In the genomic region with DNA sequence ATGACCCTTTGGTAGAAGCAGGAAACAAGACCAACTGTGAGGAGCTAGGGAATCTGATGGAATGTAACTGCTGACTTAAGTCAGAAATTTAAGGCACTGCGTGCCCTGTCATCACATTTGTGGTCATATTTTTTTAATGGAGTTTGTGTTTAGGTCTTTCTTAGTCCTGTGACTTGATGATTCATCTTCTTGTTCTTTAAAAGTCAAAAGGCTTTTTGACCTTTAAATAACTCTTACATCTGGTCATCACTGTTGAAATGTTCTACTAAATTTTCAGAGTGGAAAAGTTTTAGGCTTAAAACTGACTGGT, we compare ENCODE assay signal across 10 cellular contexts. TPM values are rescaled to one million over a fixed set of nuclear protein-coding genes. Genes with fewer than 3 reads are reported as not detected.
DNase-seq lines count a peak whose midpoint lies in the region; ATAC-seq, FAIRE-seq and TF ChIP-seq lines count a peak whose summit lies in the region.
"Had no signal": no experiment of that assay in that cellular context is flagged by ENCODE, and none has a peak within 500 bp of the region (broad histone marks: within the 10 kb centered on the region; RNA-seq: fewer than 3 reads in every experiment).

No MANE protein-coding gene starts in this region.

- TF ChIP-seq CTCF in astrocyte of the spinal cord (IDR thresholded peaks at IDR 0.05; ENCODE audit: low read depth, low read length) (no peak), HepG2 (CRISPR knock-in tag; IDR thresholded peaks at IDR 0.05) (no peak), tibial nerve (IDR thresholded peaks at IDR 0.05) (no peak)

- H3K36me3 Mint-ChIP-seq in activated CD4-positive, alpha-beta T cell treated with anti-CD3 and anti-CD28 coated beads, Interleukin-2, amount 10 ng/mL, durations not matched to agents 7 days and 5 days (ENCODE audit: low read depth) = peaks cover 23% of the 10 kb centered on the region

- no peak overlapping the region for H3K9ac ChIP-seq in HepG2 (ENCODE audit: insufficient read depth, low read depth, low read length)

- peak overlapping the region; percentile 5 for H3K27ac Mint-ChIP-seq in activated CD4-positive, alpha-beta T cell treated with anti-CD3 and anti-CD28 coated beads, Interleukin-2, amount 10 ng/mL, durations not matched to agents 7 days and 5 days

- WGBS in HepG2 (ENCODE audit: low lambda C conversion rate) = 94% methylated on average over 1 of the region's 1 CpG
- WGBS in tibial nerve, 2 donors = 13 to 17% methylated on average over 1 of the region's 1 CpG

- H3K79me2 ChIP-seq in HepG2 (ENCODE audit: insufficient read depth, low read length) = no peaks in the 10 kb centered on the region

- H2AFZ ChIP-seq in HepG2 (ENCODE audit: low read length) = no peak overlapping the region

- TF ChIP-seq RAD21 in HepG2 (CRISPR knock-in tag; IDR thresholded peaks at IDR 0.05) = no peak

- FAIRE-seq in HepG2 (lab: Jason Lieb, UNC) = no peak

- intact Hi-C loops in HepG2 (cut with micrococcal nuclease; ENCODE audit: unreplicated experiment) = no loop called here

- DNase-seq in activated CD4-positive, alpha-beta T cell treated with anti-CD3 and anti-CD28 coated beads, Interleukin-2, amount 10 ng/mL, durations not matched to agents 7 days and 5 days = no peak
- DNase-seq in activated CD4-positive, alpha-beta T cell treated with anti-CD3 and anti-CD28 coated beads, Interleukin-2, amount 50 U/mL, for 1 hour = no peak
- DNase-seq in astrocyte of the spinal cord (ENCODE audit: low read depth, low spot score) (peak; percentile 98), HepG2 (ENCODE audit: low spot score) (no peak), tibial nerve (ENCODE audit: low spot score in 2 of 2) (no peak), DMS 273 treated with DMSO at 0.1 percent for 48 hours (lab: John Stamatoyannopoulos, UW) (no peak)
- DNase-seq: testis had no signal

- in situ Hi-C loops in astrocyte of the spinal cord (cut with HindIII; ENCODE audit: low sequenced_read_pairs) = no loop called here
- in situ Hi-C loops in HepG2 (cut with HindIII; ENCODE audit: extremely low pct_ligation_motif_present, low pct_unique_long_range_greater_than_20kb) = no loop called here

- H3K27me3 ChIP-seq in HepG2 (ENCODE audit: control insufficient read depth in 1 of 2, insufficient read depth in 2 of 2, low read length in 2 of 2) (no peaks in the 10 kb centered on the region), tibial nerve (no peaks in the 10 kb centered on the region)
- H3K27me3 ChIP-seq: BLaER1 treated with 17β-estradiol and CSF1 and Interleukin-3, amounts not matched to agents 10 nM and 100 nM; testis had no signal

- no peak overlapping the region for H3K4me3 Mint-ChIP-seq in activated CD4-positive, alpha-beta T cell treated with anti-CD3 and anti-CD28 coated beads, Interleukin-2, amount 10 ng/mL, durations not matched to agents 7 days and 5 days

- H3K27ac ChIP-seq in HepG2 (ENCODE audit: extremely low read length, insufficient read depth, low read length) (no peak overlapping the region), tibial nerve (peak overlapping the region in 3 of 4 donors; percentile 9 to 82 (median 78))

- no TSS peak for BruUV-seq in HepG2 (replicated peaks; lab: Mats Ljungman, UMichigan)

- TF ChIP-seq EP300 in HepG2 (IDR thresholded peaks at IDR 0.05; ENCODE audit: low read depth in 2 of 2, low read length in 2 of 2) (no peak), HepG2 (CRISPR knock-in tag; IDR thresholded peaks at IDR 0.05; ENCODE audit: borderline replicate concordance) (no peak), tibial nerve (IDR thresholded peaks at IDR 0.05) (peak; percentile 38 to 73)

- ATAC-seq in HepG2 = no peak
- no peak for ATAC-seq in HG03095 (IDR thresholded peaks at IDR 0.05; ENCODE audit: unreplicated experiment)
- no peak for ATAC-seq in esophagus mucosa

- POLR2A ChIA-PET in activated CD4-positive, alpha-beta T cell treated with anti-CD3 and anti-CD28 coated beads, Interleukin-2, amount 10 ng/mL, durations not matched to agents 7 days and 5 days (lab: Charles Lee) = no interaction called here
- POLR2A ChIA-PET in HepG2 (lab: Yijun Ruan, JAX) = no interaction called here

- H4K20me1 ChIP-seq in HepG2 (ENCODE audit: insufficient read depth, low read length) = no peaks in the 10 kb centered on the region

- H3K9me3 ChIP-seq in HepG2 (ENCODE audit: low read length) (no peaks in the 10 kb centered on the region), tibial nerve (no peaks in the 10 kb centered on the region)
- H3K9me3 ChIP-seq: BLaER1 treated with 17β-estradiol and CSF1 and Interleukin-3, amounts not matched to agents 10 nM and 100 nM; testis had no signal

- H3K4me1 Mint-ChIP-seq in activated CD4-positive, alpha-beta T cell treated with anti-CD3 and anti-CD28 coated beads, Interleukin-2, amount 10 ng/mL, durations not matched to agents 7 days and 5 days = peaks cover 16% of the 10 kb centered on the region

- no peaks in the 10 kb centered on the region for H3K4me1 ChIP-seq in HepG2 (ENCODE audit: insufficient read depth, low read length)
- peaks cover 0 to 28% (median 9%) of the 10 kb centered on the region in 4 donors for H3K4me1 ChIP-seq in tibial nerve

- no peak overlapping the region for H3K4me2 ChIP-seq in HepG2 (ENCODE audit: low read depth, low read length)

- peaks cover 16 to 81% of the 10 kb centered on the region in 2 experiments for H3K36me3 ChIP-seq in HepG2 (replicated peaks in 1 of 2; ENCODE audit: control insufficient read depth in 1 of 2, insufficient read depth in 2 of 2, low read length in 2 of 2)
- H3K36me3 ChIP-seq in tibial nerve = peaks cover 0 to 27% (median 0%) of the 10 kb centered on the region in 3 donors

- no peak for TF ChIP-seq POLR2A in HepG2 (IDR thresholded peaks at IDR 0.05; ENCODE audit: insufficient read depth in 1 of 2, low read depth in 2 of 2, low read length in 2 of 2)
- no peak for TF ChIP-seq POLR2A in tibial nerve (IDR thresholded peaks at IDR 0.05)

- H3K27me3 Mint-ChIP-seq in activated CD4-positive, alpha-beta T cell treated with anti-CD3 and anti-CD28 coated beads, Interleukin-2, amount 10 ng/mL, durations not matched to agents 7 days and 5 days = no peaks in the 10 kb centered on the region

- H3K9me3 Mint-ChIP-seq in activated CD4-positive, alpha-beta T cell treated with anti-CD3 and anti-CD28 coated beads, Interleukin-2, amount 10 ng/mL, durations not matched to agents 7 days and 5 days = no peaks in the 10 kb centered on the region

- CTCF ChIA-PET in activated CD4-positive, alpha-beta T cell treated with anti-CD3 and anti-CD28 coated beads, Interleukin-2, amount 10 ng/mL, durations not matched to agents 7 days and 5 days (lab: Charles Lee) = interaction anchor here (1.5 kb wide), 1 partner anchor 12 kb away, joined by 6 read pairs; no protein-coding TSS in a partner anchor
- CTCF ChIA-PET in HepG2 (lab: Yijun Ruan, JAX; ENCODE audit: low intra/inter-chr PET ratio, low total read pairs) = no interaction called here

- H3K4me3 ChIP-seq in astrocyte of the spinal cord (ENCODE audit: low read depth, low read length) = no peak overlapping the region
- H3K4me3 ChIP-seq in HepG2 (replicated peaks in 1 of 3; ENCODE audit: insufficient read depth in 1 of 3, low read depth in 2 of 3, low read length in 3 of 3) = no peak overlapping the region
- no peak overlapping the region for H3K4me3 ChIP-seq in tibial nerve
- H3K4me3 ChIP-seq: BLaER1 treated with 17β-estradiol and CSF1 and Interleukin-3, amounts not matched to agents 10 nM and 100 nM; testis had no signal

RNA-seq across cellular contexts. Expression of gene ARMC9, which starts 36.4 kb away (rescaled TPM):
- total RNA-seq in activated CD4-positive, alpha-beta T cell treated with anti-CD3 and anti-CD28 coated beads, Interleukin-2, amount 10 ng/mL, durations not matched to agents 7 days and 5 days = under 1 TPM; 0.45 to 0.58 TPM
- total RNA-seq in HepG2 (2016; rRNA removed; fragmentation: Illumina TruSeq; extraction: Trizol) = 12.8 and 14.5 TPM in 2 replicates
- 5.3 and 5.6 TPM in 2 replicates for total RNA-seq in HepG2 (2016; cell fraction: cytosol; rRNA removed; fragmentation: Illumina TruSeq; extraction: Trizol; ENCODE audit: low read depth)
- 10.9 and 12.6 TPM in 2 replicates for total RNA-seq in HepG2 (2016; cell fraction: insoluble cytoplasmic fraction; rRNA removed; fragmentation: Illumina TruSeq; extraction: Trizol)
- 4.9 and 6.6 TPM in 2 replicates for total RNA-seq in HepG2 (2016; cell fraction: membrane; rRNA removed; fragmentation: Illumina TruSeq; extraction: Trizol)
- total RNA-seq in HepG2 (2016; cell fraction: nucleus; rRNA removed; fragmentation: Illumina TruSeq; extraction: Trizol) = 17.4 and 18.3 TPM in 2 replicates
- 7.0 and 9.1 TPM in 2 replicates for polyA plus RNA-seq in HepG2 (2011; rRNA removed)
- 5.7 and 7.4 TPM in 2 replicates for polyA plus RNA-seq in HepG2 (2011; cell fraction: cytosol; rRNA removed)
- 11.9 and 14.3 TPM in 2 replicates for polyA plus RNA-seq in HepG2 (2011; cell fraction: nucleus; rRNA removed)
- polyA plus RNA-seq in HepG2 (2012) = 5.8 and 6.7 TPM in 2 replicates
- polyA plus RNA-seq in HepG2 (2016; cell fraction: cytosol; fragmentation: Illumina TruSeq; extraction: Trizol; ENCODE audit: low read depth) = 1.2 and 1.3 TPM in 2 replicates
- 8.7 and 10.7 TPM in 2 replicates for polyA plus RNA-seq in HepG2 (2016; cell fraction: insoluble cytoplasmic fraction; fragmentation: Illumina TruSeq; extraction: Trizol; ENCODE audit: low read depth)
- polyA plus RNA-seq in HepG2 (2016; cell fraction: membrane; fragmentation: Illumina TruSeq; extraction: Trizol; ENCODE audit: low read depth) = 1.9 and 3.0 TPM in 2 replicates
- polyA plus RNA-seq in HepG2 (2016; cell fraction: nucleus; fragmentation: Illumina TruSeq; extraction: Trizol; ENCODE audit: insufficient read depth, low read depth) = 10.3 and 16.0 TPM in 2 replicates
- 27.1 and 32.1 TPM in 2 replicates for polyA minus RNA-seq in HepG2 (2011; rRNA and poly(A)+ RNA removed; ENCODE audit: low replicate concordance)
- polyA minus RNA-seq in HepG2 (2011; cell fraction: cytosol; rRNA and poly(A)+ RNA removed) = 5.9 and 7.2 TPM in 2 replicates
- polyA minus RNA-seq in HepG2 (2011; cell fraction: nucleus; rRNA and poly(A)+ RNA removed) = 29.2 and 35.8 TPM in 2 replicates
- total RNA-seq in tibial nerve = 10 to 100 TPM in 3 of 4 donors, 1 to 10 TPM in 1; 8.7 to 30.0 (median 18.6) TPM
- total RNA-seq in esophagus mucosa = 1.2 TPM

RNA-seq across cellular contexts. Expression of gene HTR2B, which starts 37.1 kb away (rescaled TPM):
- total RNA-seq in activated CD4-positive, alpha-beta T cell treated with anti-CD3 and anti-CD28 coated beads, Interleukin-2, amount 10 ng/mL, durations not matched to agents 7 days and 5 days = 1 to 10 TPM; 2.1 to 2.2 TPM
- not detected in 2 replicates for total RNA-seq in HepG2 (2016; rRNA removed; fragmentation: Illumina TruSeq; extraction: Trizol)
- not detected in 2 replicates for total RNA-seq in HepG2 (2016; cell fraction: cytosol; rRNA removed; fragmentation: Illumina TruSeq; extraction: Trizol; ENCODE audit: low read depth)
- total RNA-seq in HepG2 (2016; cell fraction: insoluble cytoplasmic fraction; rRNA removed; fragmentation: Illumina TruSeq; extraction: Trizol) = not detected in 2 replicates
- total RNA-seq in HepG2 (2016; cell fraction: membrane; rRNA removed; fragmentation: Illumina TruSeq; extraction: Trizol) = not detected in 2 replicates
- total RNA-seq in HepG2 (2016; cell fraction: nucleus; rRNA removed; fragmentation: Illumina TruSeq; extraction: Trizol) = not detected in 2 replicates
- polyA plus RNA-seq in HepG2 (2011; rRNA removed) = 0.03 and 0.08 TPM in 2 replicates
- not detected in 2 replicates for polyA plus RNA-seq in HepG2 (2011; cell fraction: cytosol; rRNA removed)
- polyA plus RNA-seq in HepG2 (2011; cell fraction: nucleus; rRNA removed) = not detected in 2 replicates
- polyA plus RNA-seq in HepG2 (2012) = not detected in 2 replicates
- not detected in 2 replicates for polyA plus RNA-seq in HepG2 (2016; cell fraction: cytosol; fragmentation: Illumina TruSeq; extraction: Trizol; ENCODE audit: low read depth)
- polyA plus RNA-seq in HepG2 (2016; cell fraction: insoluble cytoplasmic fraction; fragmentation: Illumina TruSeq; extraction: Trizol; ENCODE audit: low read depth) = not detected in 2 replicates
- not detected in 2 replicates for polyA plus RNA-seq in HepG2 (2016; cell fraction: membrane; fragmentation: Illumina TruSeq; extraction: Trizol; ENCODE audit: low read depth)
- not detected in 2 replicates for polyA plus RNA-seq in HepG2 (2016; cell fraction: nucleus; fragmentation: Illumina TruSeq; extraction: Trizol; ENCODE audit: insufficient read depth, low read depth)
- not detected in 2 replicates for polyA minus RNA-seq in HepG2 (2011; rRNA and poly(A)+ RNA removed; ENCODE audit: low replicate concordance)
- not detected in 2 replicates for polyA minus RNA-seq in HepG2 (2011; cell fraction: cytosol; rRNA and poly(A)+ RNA removed)
- polyA minus RNA-seq in HepG2 (2011; cell fraction: nucleus; rRNA and poly(A)+ RNA removed) = not detected in 2 replicates
- total RNA-seq in tibial nerve = under 1 TPM in 3 of 4 donors, not detected in 1; 0.20 to 0.60 (median 0.42) TPM
- not detected for total RNA-seq in esophagus mucosa
